7 cellular contexts compared by ENCODE assay signal in the genomic region with DNA sequence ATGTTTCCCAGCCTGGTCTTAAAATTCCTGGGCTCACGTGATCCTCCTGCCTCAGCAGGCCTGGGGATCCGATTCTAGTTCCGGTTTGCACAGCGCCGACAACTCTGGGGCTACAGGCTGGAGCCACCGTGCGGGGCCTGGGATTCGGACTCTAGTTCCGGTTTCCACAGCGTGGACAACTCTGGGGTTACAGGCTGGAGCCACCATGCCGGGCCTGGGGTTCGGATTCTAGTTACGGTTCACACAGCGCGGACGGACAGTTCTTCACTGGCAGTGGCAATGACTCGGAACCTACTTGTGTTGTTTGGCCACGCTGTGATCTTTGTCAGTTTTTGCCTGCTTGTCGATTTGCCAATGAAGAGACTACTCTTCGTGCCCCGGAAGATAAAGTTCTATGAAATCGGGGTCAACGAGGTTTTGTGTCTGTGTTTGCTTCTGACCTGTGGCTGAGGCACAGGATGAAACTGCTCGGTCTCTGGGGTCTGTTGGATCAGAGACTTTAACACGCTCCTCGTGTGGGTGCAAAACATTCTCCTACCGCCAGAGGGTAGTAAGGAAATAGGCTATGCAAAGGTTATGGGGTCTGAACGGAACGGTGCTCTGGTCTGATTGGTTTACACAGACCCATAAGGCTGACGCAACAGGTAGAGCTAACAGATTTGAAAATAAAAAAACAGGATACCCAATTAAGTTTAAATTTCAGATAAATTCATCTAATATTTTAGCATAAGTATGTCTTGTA. TPM values are rescaled to one million over a fixed set of nuclear protein-coding genes. Genes with fewer than 3 reads are reported as not detected.
A peak's percentile ranks its signal among the peaks of the same experiment; 100 is the strongest.
DNase-seq lines count a peak whose midpoint lies in the region; ATAC-seq, FAIRE-seq and TF ChIP-seq lines count a peak whose summit lies in the region.

No MANE protein-coding gene starts in this region.

- no peaks in the 10 kb centered on the region for H3K36me3 Mint-ChIP-seq in activated T-cell treated with anti-CD3 and anti-CD28 coated beads, Interleukin-2, amount 50 U/mL, for 4 hours (ENCODE audit: insufficient read depth)

- 1 to 53% methylated on average over 7 to 23 of the region's 30 CpGs for WGBS in gastroesophageal sphincter (ENCODE audit: low coverage in 1 of 2), 2 donors
- WGBS in pancreas, 2 donors, result 50 to 54% methylated on average over 30 of the region's 30 CpGs

- H3K4me3 ChIP-seq in gastroesophageal sphincter (no peak overlapping the region), pancreas (no peak overlapping the region)

- DNase-seq in G401 (ENCODE audit: low spot score) (peak; percentile 88), NCI-H1105 treated with DMSO at 0.1 percent for 48 hours (lab: John Stamatoyannopoulos, UW) (peak; percentile 54), pancreas (peak in 3 of 6 donors; percentile 29 to 56 (median 40)), GF-D8 (lab: John Stamatoyannopoulos, UW) (no peak)
- no peak for DNase-seq in activated T-cell treated with anti-CD3 and anti-CD28 coated beads, Interleukin-2, amount 50 U/mL, for 4 hours

- H3K9me3 Mint-ChIP-seq in activated T-cell treated with anti-CD3 and anti-CD28 coated beads, Interleukin-2, amount 50 U/mL, for 4 hours, result peaks cover 28% of the 10 kb centered on the region

- peaks cover 3% of the 10 kb centered on the region for H3K27me3 Mint-ChIP-seq in activated T-cell treated with anti-CD3 and anti-CD28 coated beads, Interleukin-2, amount 50 U/mL, for 4 hours (ENCODE audit: low read depth)

- H3K4me3 Mint-ChIP-seq in activated T-cell treated with anti-CD3 and anti-CD28 coated beads, Interleukin-2, amount 50 U/mL, for 4 hours, result no peak overlapping the region

- H3K9me3 ChIP-seq in gastroesophageal sphincter (no peaks in the 10 kb centered on the region), pancreas (no peaks in the 10 kb centered on the region)

- FAIRE-seq in pancreas (lab: Jason Lieb, UNC), result no peak

- intact Hi-C loops in pancreas (cut with DNase I), result loop anchor here in 1 of 3 donors (10.0 kb wide), 1 partner anchor 133 kb away; a partner anchor contains a TSS

- H3K36me3 ChIP-seq in gastroesophageal sphincter (no peaks in the 10 kb centered on the region), pancreas (no peaks in the 10 kb centered on the region)

- H3K27ac ChIP-seq in gastroesophageal sphincter (no peak overlapping the region), pancreas (no peak overlapping the region)

- TF ChIP-seq EP300 in gastroesophageal sphincter (IDR thresholded peaks at IDR 0.05), result no peak

- TF ChIP-seq CTCF in gastroesophageal sphincter (IDR thresholded peaks at IDR 0.05) (peak in 3 of 4 experiments; percentile 78 to 85 (median 85)), pancreas (IDR thresholded peaks at IDR 0.05) (peak in 2 of 4 donors; percentile 32 to 42)

- H3K27me3 ChIP-seq in gastroesophageal sphincter (peaks cover 13% of the 10 kb centered on the region), pancreas (no peaks in the 10 kb centered on the region)

- no peak for TF ChIP-seq POLR2A in gastroesophageal sphincter (IDR thresholded peaks at IDR 0.05)

- in situ Hi-C loops in G401 (cut with HindIII; ENCODE audit: low sequenced_read_pairs), result no loop called here

- ATAC-seq in activated T-cell treated with anti-CD3 and anti-CD28 coated beads, Interleukin-2, amount 50 U/mL, for 4 hours, result peak; percentile 59 to 71
- ATAC-seq in gastroesophageal sphincter (peak; percentile 86), pancreas (peak; percentile 53 to 91 (median 82)), GM19455 (IDR thresholded peaks at IDR 0.05; ENCODE audit: unreplicated experiment) (no peak)

- H3K4me1 Mint-ChIP-seq in activated T-cell treated with anti-CD3 and anti-CD28 coated beads, Interleukin-2, amount 50 U/mL, for 4 hours (ENCODE audit: low read depth), result no peaks in the 10 kb centered on the region

- H3K4me1 ChIP-seq in gastroesophageal sphincter (no peaks in the 10 kb centered on the region), pancreas (no peaks in the 10 kb centered on the region)

RNA-seq across cellular contexts. Expression of a gene that starts 12.1 kb away (rescaled TPM):
- not detected in 2 replicates for total RNA-seq in G401 (2014; rRNA removed; shearing (Covaris generic))
- not detected for total RNA-seq in activated T-cell treated with anti-CD3 and anti-CD28 coated beads, Interleukin-2, amount 50 U/mL, for 4 hours
- not detected for total RNA-seq in gastroesophageal sphincter
- under 1 TPM in 5 of 6 donors, not detected in 1; 0.25 to 0.49 (median 0.32) TPM for total RNA-seq in pancreas
- polyA plus RNA-seq in pancreas, result 1 to 10 TPM; 2.5 to 7.1 TPM

RNA-seq across cellular contexts. Expression of a gene that starts 19.1 kb away (rescaled TPM):
- 28.9 and 30.2 TPM in 2 replicates for total RNA-seq in G401 (2014; rRNA removed; shearing (Covaris generic))
- 1 to 10 TPM; 3.1 to 4.2 (median 4.0) TPM for total RNA-seq in activated T-cell treated with anti-CD3 and anti-CD28 coated beads, Interleukin-2, amount 50 U/mL, for 4 hours
- total RNA-seq in gastroesophageal sphincter, result 10 to 100 TPM in 3 of 4 donors, 1 to 10 TPM in 1; 6.0 to 49.0 (median 18.8) TPM
- 1 to 10 TPM; 4.8 to 9.7 (median 6.3) TPM for total RNA-seq in pancreas
- polyA plus RNA-seq in pancreas, result 10 to 100 TPM; 10.9 to 12.2 TPM

RNA-seq across cellular contexts. Expression of a gene that starts 37.4 kb away (rescaled TPM):
- 0.06 TPM in 1 of 2 replicates, not detected in the other for total RNA-seq in G401 (2014; rRNA removed; shearing (Covaris generic))
- under 1 TPM; 0.27 to 0.48 (median 0.37) TPM for total RNA-seq in activated T-cell treated with anti-CD3 and anti-CD28 coated beads, Interleukin-2, amount 50 U/mL, for 4 hours
- total RNA-seq in gastroesophageal sphincter, result 1 to 10 TPM; 5.8 to 9.0 (median 7.5) TPM
- 1 to 10 TPM; 1.1 to 5.0 (median 2.0) TPM for total RNA-seq in pancreas
- polyA plus RNA-seq in pancreas, result 10 to 100 TPM in 1 of 2 donors, 1 to 10 TPM in 1; 8.5 to 11.6 TPM

RNA-seq across cellular contexts. Expression of a gene that starts 47.4 kb away (rescaled TPM):
- total RNA-seq in G401 (2014; rRNA removed; shearing (Covaris generic)), result 0.31 TPM in 1 of 2 replicates, not detected in the other
- not detected for total RNA-seq in activated T-cell treated with anti-CD3 and anti-CD28 coated beads, Interleukin-2, amount 50 U/mL, for 4 hours
- total RNA-seq in gastroesophageal sphincter, result 1 to 10 TPM in 1 of 4 donors, not detected in 3; 4.8 TPM
- total RNA-seq in pancreas, result under 1 TPM in 5 of 6 donors, not detected in 1; 0.16 to 0.78 (median 0.42) TPM
- polyA plus RNA-seq in pancreas, result 1 to 10 TPM; 2.5 to 7.9 TPM

Comparison
In these comparisons a context has a peak if more than half of its experiments do, and no peak if none do; other contexts are left out.
1. DNase-seq: peak in G401 (single experiment) and NCI-H1105 treated with DMSO at 0.1 percent for 48 hours (single experiment); none in activated T-cell treated with anti-CD3 and anti-CD28 coated beads, Interleukin-2, amount 50 U/mL, for 4 hours (single experiment) and GF-D8 (single experiment).